Comparison of ENCODE assay signal across 19 cellular contexts in the genomic region with DNA sequence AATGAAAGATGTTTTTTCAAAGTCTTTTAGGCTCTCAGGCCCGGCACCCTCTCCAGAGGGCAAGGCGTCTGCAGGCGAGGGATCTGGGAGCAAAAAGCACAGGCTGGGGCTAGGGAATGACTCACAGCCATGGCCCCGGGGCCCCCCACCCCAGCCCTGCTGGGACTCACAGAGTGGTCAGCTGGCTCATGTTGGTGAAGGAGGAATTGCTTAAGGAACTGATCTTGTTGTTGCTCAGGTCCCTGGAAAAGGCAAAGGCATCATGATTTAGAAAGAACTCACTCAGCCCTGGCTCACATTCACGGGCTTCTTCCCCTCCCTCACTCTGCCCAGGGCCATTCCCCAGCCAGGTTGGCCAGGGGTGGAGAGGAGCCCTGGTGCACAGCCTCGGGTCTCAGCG.
"Had no signal": no experiment of that assay in that cellular context is flagged by ENCODE, and none has a peak within 500 bp of the region (broad histone marks: within the 10 kb centered on the region; RNA-seq: fewer than 3 reads in every experiment).

No MANE protein-coding gene starts in this region.

- H3K4me3 ChIP-seq: esophagus muscularis mucosa, gastrocnemius medialis, heart right ventricle, mucosa of descending colon, pancreas, smooth muscle cell, tibial artery, upper lobe of right lung, vagina had no signal

- H3K4me2 ChIP-seq: smooth muscle cell had no signal

- H3K27ac Mint-ChIP-seq: effector memory CD8-positive, alpha-beta T cell; naive thymus-derived CD8-positive, alpha-beta T cell; progenitor cell of endocrine pancreas; stimulated activated effector memory CD8-positive, alpha-beta T cell treated with anti-CD3 and anti-CD28 coated beads, Interleukin-12 subunit alpha, Interleukin-12 subunit beta, amount 100 ng/mL, for 72 hours; stimulated activated naive CD8-positive, alpha-beta T cell treated with anti-CD3 and anti-CD28 coated beads, Interleukin-15, Interleukin-2, amounts not matched to agents 100 ng/mL and 50 ng/mL, for 24 hours had no signal

- H3K4me1 ChIP-seq: pancreas had no signal

- H3K4me3 Mint-ChIP-seq: effector memory CD8-positive, alpha-beta T cell; naive thymus-derived CD8-positive, alpha-beta T cell; stimulated activated effector memory CD8-positive, alpha-beta T cell treated with anti-CD3 and anti-CD28 coated beads, Interleukin-12 subunit alpha, Interleukin-12 subunit beta, amount 100 ng/mL, for 72 hours; stimulated activated naive CD8-positive, alpha-beta T cell treated with anti-CD3 and anti-CD28 coated beads, Interleukin-15, Interleukin-2, amounts not matched to agents 100 ng/mL and 50 ng/mL, for 24 hours had no signal

- H3K27me3 ChIP-seq: gastrocnemius medialis, heart right ventricle, pancreas, upper lobe of right lung, vagina had no signal

- H3K36me3 ChIP-seq: esophagus muscularis mucosa, gastrocnemius medialis, heart right ventricle, pancreas, tibial artery, upper lobe of right lung, vagina had no signal

- H3K36me3 Mint-ChIP-seq: naive thymus-derived CD8-positive, alpha-beta T cell; stimulated activated effector memory CD8-positive, alpha-beta T cell treated with anti-CD3 and anti-CD28 coated beads, Interleukin-12 subunit alpha, Interleukin-12 subunit beta, amount 100 ng/mL, for 72 hours had no signal

- H3K9me3 Mint-ChIP-seq: effector memory CD8-positive, alpha-beta T cell; naive thymus-derived CD8-positive, alpha-beta T cell; stimulated activated effector memory CD8-positive, alpha-beta T cell treated with anti-CD3 and anti-CD28 coated beads, Interleukin-12 subunit alpha, Interleukin-12 subunit beta, amount 100 ng/mL, for 72 hours; stimulated activated naive CD8-positive, alpha-beta T cell treated with anti-CD3 and anti-CD28 coated beads, Interleukin-15, Interleukin-2, amounts not matched to agents 100 ng/mL and 50 ng/mL, for 24 hours had no signal

- H3K27ac ChIP-seq: epithelial cell of prostate, esophagus muscularis mucosa, gastrocnemius medialis, heart right ventricle, pancreas, tibial artery, upper lobe of right lung, vagina had no signal

- DNase-seq: effector memory CD8-positive, alpha-beta T cell; gastrocnemius medialis; heart right ventricle; hypothalamus; mucosa of descending colon; naive thymus-derived CD8-positive, alpha-beta T cell; pancreas; right cardiac atrium; stimulated activated CD4-positive, alpha-beta T cell treated with anti-CD3 and anti-CD28 coated beads, Interleukin-2, amount 100 ng/mL, for 48 hours; stimulated activated CD8-positive, alpha-beta memory T cell treated with anti-CD3 and anti-CD28 coated beads, Interleukin-4, amount 100 ng/mL, for 48 hours; tibial artery; upper lobe of right lung had no signal

- H3K9me3 ChIP-seq: esophagus muscularis mucosa, gastrocnemius medialis, heart right ventricle, mucosa of descending colon, pancreas, tibial artery, upper lobe of right lung, vagina had no signal
